1 cellular context compared by ENCODE assay signal in the genomic region with DNA sequence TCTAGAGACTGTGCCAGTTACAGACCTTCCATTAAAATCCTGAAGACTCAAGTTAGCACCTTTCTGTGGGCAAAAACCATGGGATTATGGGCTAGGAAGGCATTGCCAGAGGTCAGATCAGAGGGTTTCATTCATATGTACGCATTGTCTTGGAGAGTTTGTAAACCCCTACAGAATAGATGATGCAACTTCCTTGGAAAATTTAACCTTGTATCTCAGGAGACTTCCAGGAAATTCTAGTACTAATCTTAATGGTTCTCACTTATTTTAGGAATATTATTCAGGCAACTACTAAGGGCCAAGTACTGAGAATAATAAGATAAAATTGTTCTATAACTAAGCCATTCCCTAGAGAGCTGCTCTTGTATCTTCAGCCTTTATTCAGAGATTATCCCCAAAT.
TF ChIP-seq lines count a peak whose summit lies in the region.

No MANE protein-coding gene starts in this region.

TF ChIP-seq in GM23338, 12 proteins besides CTCF, POLR2A, EP300 and RAD21 (continued from another document):
- no peak for TF ChIP-seq NANOG (IDR thresholded peaks at IDR 0.05; ENCODE audit: borderline replicate concordance)
- no peak for TF ChIP-seq EZH2phosphoT487 (IDR thresholded peaks at IDR 0.05; ENCODE audit: unreplicated experiment)
TF ChIP-seq in GM23338: peak in this region for 0.
